In genomic region chr5:181235689-181236366, GRCh38 we compare ENCODE assay signal across 15 cellular contexts. TPM values are rescaled to one million over a fixed set of nuclear protein-coding genes. Genes with fewer than 3 reads are reported as not detected.
A peak's percentile ranks its signal among the peaks of the same experiment; 100 is the strongest.
DNase-seq lines count a peak whose midpoint lies in the region; ATAC-seq, FAIRE-seq and TF ChIP-seq lines count a peak whose summit lies in the region.
"Had no signal": no experiment of that assay in that cellular context is flagged by ENCODE, and none has a peak within 500 bp of the region (broad histone marks: within the 10 kb centered on the region; RNA-seq: fewer than 3 reads in every experiment).

No MANE protein-coding gene starts in this region.

- H3K4me1 ChIP-seq in astrocyte (ENCODE audit: insufficient read depth, low read length), result peaks cover 10% of the 10 kb centered on the region

- peaks cover 21 to 33% of the 10 kb centered on the region in 2 donors for H3K36me3 Mint-ChIP-seq in activated naive CD4-positive, alpha-beta T cell treated with anti-CD3 and anti-CD28 coated beads, Interleukin-2, amount 50 U/mL, for 72 hours
- H3K36me3 Mint-ChIP-seq in activated naive CD4-positive, alpha-beta T cell treated with anti-CD3 and anti-CD28 coated beads, Interleukin-2, amount 10 ng/mL, durations not matched to agents 7 days and 5 days, result peaks cover 78% of the 10 kb centered on the region
- H3K36me3 Mint-ChIP-seq in astrocyte (ENCODE audit: low read depth, unreplicated experiment), result peaks cover 36% of the 10 kb centered on the region
- H3K36me3 Mint-ChIP-seq in stimulated activated memory B cell treated with anti-CD40 and anti-IgM and Interleukin-4, amounts not matched to agents 10 μg/mL and 1 μg/mL and 100 μg/mL, for 72 hours, result peaks cover 86% of the 10 kb centered on the region

- H3K9me3 Mint-ChIP-seq in activated naive CD4-positive, alpha-beta T cell treated with anti-CD3 and anti-CD28 coated beads, Interleukin-2, amount 50 U/mL, for 72 hours, result no peaks in the 10 kb centered on the region
- H3K9me3 Mint-ChIP-seq in activated naive CD4-positive, alpha-beta T cell treated with anti-CD3 and anti-CD28 coated beads, Interleukin-2, amount 10 ng/mL, durations not matched to agents 7 days and 5 days, result no peaks in the 10 kb centered on the region
- no peaks in the 10 kb centered on the region for H3K9me3 Mint-ChIP-seq in astrocyte (ENCODE audit: unreplicated experiment)
- no peaks in the 10 kb centered on the region for H3K9me3 Mint-ChIP-seq in stimulated activated memory B cell treated with anti-CD40 and anti-IgM and Interleukin-4, amounts not matched to agents 10 μg/mL and 1 μg/mL and 100 μg/mL, for 72 hours
- H3K9me3 Mint-ChIP-seq: naive B cell had no signal

- peak in 1 of 2 donors; percentile 2 for DNase-seq in activated naive CD4-positive, alpha-beta T cell treated with anti-CD3 and anti-CD28 coated beads, Interleukin-2, amount 50 U/mL, for 72 hours (ENCODE audit: low spot score in 2 of 2)
- DNase-seq in activated naive CD4-positive, alpha-beta T cell treated with anti-CD3 and anti-CD28 coated beads, Interleukin-2, amount 10 ng/mL, durations not matched to agents 7 days and 5 days, result no peak
- DNase-seq in NB4 (ENCODE audit: low read depth), result no peak
- no peak for DNase-seq in astrocyte (ENCODE audit: low read depth)
- DNase-seq in NCI-H1930 (lab: John Stamatoyannopoulos, UW), result no peak
- no peak for DNase-seq in GOT3 (lab: John Stamatoyannopoulos, UW)
- DNase-seq: AML-193, caudate nucleus, naive B cell, NCI-H187, upper lobe of right lung had no signal

- CTCF ChIA-PET in activated naive CD4-positive, alpha-beta T cell treated with anti-CD3 and anti-CD28 coated beads, Interleukin-2, amount 10 ng/mL, durations not matched to agents 7 days and 5 days (lab: Charles Lee), result no interaction called here

- peak; percentile 46 for TF ChIP-seq POLR2A in NB4 (IDR thresholded peaks at IDR 0.05; ENCODE audit: extremely low read depth, insufficient read length)

- H3K36me3 ChIP-seq in astrocyte (ENCODE audit: insufficient read depth, low read length), result peaks cover 62% of the 10 kb centered on the region

- peak overlapping the region; percentile 67 to 97 for H3K27ac Mint-ChIP-seq in activated naive CD4-positive, alpha-beta T cell treated with anti-CD3 and anti-CD28 coated beads, Interleukin-2, amount 50 U/mL, for 72 hours
- no peak overlapping the region for H3K27ac Mint-ChIP-seq in activated naive CD4-positive, alpha-beta T cell treated with anti-CD3 and anti-CD28 coated beads, Interleukin-2, amount 10 ng/mL, durations not matched to agents 7 days and 5 days
- H3K27ac Mint-ChIP-seq in astrocyte (ENCODE audit: unreplicated experiment), result peak overlapping the region; percentile 72
- H3K27ac Mint-ChIP-seq in stimulated activated memory B cell treated with anti-CD40 and anti-IgM and Interleukin-4, amounts not matched to agents 10 μg/mL and 1 μg/mL and 100 μg/mL, for 72 hours, result peak overlapping the region; percentile 10

- H3K27ac ChIP-seq in astrocyte (ENCODE audit: low read depth, low read length), result no peak overlapping the region
- H3K27ac ChIP-seq: esophagus muscularis mucosa, skin epidermis, upper lobe of right lung had no signal

- H3K4me3 Mint-ChIP-seq in activated naive CD4-positive, alpha-beta T cell treated with anti-CD3 and anti-CD28 coated beads, Interleukin-2, amount 10 ng/mL, durations not matched to agents 7 days and 5 days, result no peak overlapping the region
- peak overlapping the region; percentile 45 for H3K4me3 Mint-ChIP-seq in astrocyte (ENCODE audit: unreplicated experiment)
- H3K4me3 Mint-ChIP-seq in stimulated activated memory B cell treated with anti-CD40 and anti-IgM and Interleukin-4, amounts not matched to agents 10 μg/mL and 1 μg/mL and 100 μg/mL, for 72 hours, result no peak overlapping the region

- H3K27me3 Mint-ChIP-seq in activated naive CD4-positive, alpha-beta T cell treated with anti-CD3 and anti-CD28 coated beads, Interleukin-2, amount 10 ng/mL, durations not matched to agents 7 days and 5 days, result no peaks in the 10 kb centered on the region
- no peaks in the 10 kb centered on the region for H3K27me3 Mint-ChIP-seq in astrocyte (ENCODE audit: low read depth, unreplicated experiment)
- no peaks in the 10 kb centered on the region for H3K27me3 Mint-ChIP-seq in stimulated activated memory B cell treated with anti-CD40 and anti-IgM and Interleukin-4, amounts not matched to agents 10 μg/mL and 1 μg/mL and 100 μg/mL, for 72 hours
- H3K27me3 Mint-ChIP-seq: naive B cell had no signal

- H4K20me1 ChIP-seq in astrocyte (ENCODE audit: insufficient read depth, low read length), result peaks cover 82% of the 10 kb centered on the region

- H3K9ac ChIP-seq in astrocyte (ENCODE audit: low read length), result no peak overlapping the region

- peaks cover 39% of the 10 kb centered on the region for H3K4me1 Mint-ChIP-seq in activated naive CD4-positive, alpha-beta T cell treated with anti-CD3 and anti-CD28 coated beads, Interleukin-2, amount 10 ng/mL, durations not matched to agents 7 days and 5 days
- H3K4me1 Mint-ChIP-seq in astrocyte (ENCODE audit: low read depth, unreplicated experiment), result peaks cover 19% of the 10 kb centered on the region
- H3K4me1 Mint-ChIP-seq in stimulated activated memory B cell treated with anti-CD40 and anti-IgM and Interleukin-4, amounts not matched to agents 10 μg/mL and 1 μg/mL and 100 μg/mL, for 72 hours, result peaks cover 20% of the 10 kb centered on the region

- H3K4me2 ChIP-seq in astrocyte (ENCODE audit: low read length), result no peak overlapping the region

- no peaks in the 10 kb centered on the region for H3K27me3 ChIP-seq in astrocyte (ENCODE audit: insufficient read depth, low read length)
- H3K27me3 ChIP-seq: esophagus muscularis mucosa, upper lobe of right lung had no signal

- H2AFZ ChIP-seq in astrocyte (ENCODE audit: low read depth, low read length), result no peak overlapping the region

- peaks cover 40% of the 10 kb centered on the region for H3K79me2 ChIP-seq in astrocyte (ENCODE audit: insufficient read depth, low read length)

- ATAC-seq in activated naive CD4-positive, alpha-beta T cell treated with anti-CD3 and anti-CD28 coated beads, Interleukin-2, amount 50 U/mL, for 72 hours, result no peak
- ATAC-seq in stimulated activated memory B cell treated with anti-CD40 and anti-IgM and Interleukin-4, amounts not matched to agents 10 μg/mL and 1 μg/mL and 100 μg/mL, for 72 hours, result no peak
- no peak for ATAC-seq in HG03565 (IDR thresholded peaks at IDR 0.05; ENCODE audit: unreplicated experiment)
- ATAC-seq: upper lobe of right lung had no signal

- H3K4me3 ChIP-seq in NB4 (ENCODE audit: low read depth, low read length) (no peak overlapping the region), astrocyte (ENCODE audit: insufficient read depth, low read depth, low read length) (no peak overlapping the region)
- H3K4me3 ChIP-seq: esophagus muscularis mucosa, skin epidermis, upper lobe of right lung had no signal

- no peaks in the 10 kb centered on the region for H3K9me3 ChIP-seq in astrocyte (ENCODE audit: insufficient read depth, low read depth, low read length)
- H3K9me3 ChIP-seq: esophagus muscularis mucosa, upper lobe of right lung had no signal

- no peak for FAIRE-seq in astrocyte (lab: Jason Lieb, UNC)

- TF ChIP-seq CTCF in NB4 (IDR thresholded peaks at IDR 0.05; ENCODE audit: low read depth, low read length) (no peak), astrocyte (IDR thresholded peaks at IDR 0.05; ENCODE audit: insufficient read depth, low read depth, low read length) (no peak)

RNA-seq across cellular contexts. Expression of gene RACK1, which starts 7.9 kb away (rescaled TPM):
- total RNA-seq in activated naive CD4-positive, alpha-beta T cell treated with anti-CD3 and anti-CD28 coated beads, Interleukin-2, amount 50 U/mL, for 72 hours, result 1,000 to 10,000 TPM; 2,392 to 2,665 TPM
- total RNA-seq in astrocyte, result 1,553 and 1,656 TPM in 2 replicates

RNA-seq across cellular contexts. Expression of gene TRIM41, which starts 12.7 kb away (rescaled TPM):
- total RNA-seq in activated naive CD4-positive, alpha-beta T cell treated with anti-CD3 and anti-CD28 coated beads, Interleukin-2, amount 50 U/mL, for 72 hours, result 10 to 100 TPM; 33.1 to 36.4 TPM
- 20.9 and 21.8 TPM in 2 replicates for total RNA-seq in astrocyte

RNA-seq across cellular contexts. Expression of gene TRIM52, which starts 25.1 kb away (rescaled TPM):
- 10 to 100 TPM in 1 of 2 donors, 1 to 10 TPM in 1; 9.3 to 15.6 TPM for total RNA-seq in activated naive CD4-positive, alpha-beta T cell treated with anti-CD3 and anti-CD28 coated beads, Interleukin-2, amount 50 U/mL, for 72 hours
- 6.5 and 7.3 TPM in 2 replicates for total RNA-seq in astrocyte

RNA-seq across cellular contexts. Expression of gene TRIM7, which starts 30.8 kb away (rescaled TPM):
- 1 to 10 TPM; 4.8 to 7.0 TPM for total RNA-seq in activated naive CD4-positive, alpha-beta T cell treated with anti-CD3 and anti-CD28 coated beads, Interleukin-2, amount 50 U/mL, for 72 hours
- 0.22 and 0.27 TPM in 2 replicates for total RNA-seq in astrocyte
